ENCODE assay signal across 19 cellular contexts in genomic region chr3:51887620-51888019, GRCh38. TPM values are rescaled to one million over a fixed set of nuclear protein-coding genes. Genes with fewer than 3 reads are reported as not detected.
"Had no signal": no experiment of that assay in that cellular context is flagged by ENCODE, and none has a peak within 500 bp of the region (broad histone marks: within the 10 kb centered on the region; RNA-seq: fewer than 3 reads in every experiment).

No MANE protein-coding gene starts in this region.

- ATAC-seq: activated T-cell treated with anti-CD3 and anti-CD28 coated beads, Interleukin-2, amount 50 U/mL, for 72 hours; natural killer cell; stimulated activated effector memory CD8-positive, alpha-beta T cell treated with anti-CD3 and anti-CD28 coated beads, Interleukin-12 subunit alpha, Interleukin-12 subunit beta, amount 100 ng/mL, for 72 hours had no signal

- H3K4me1 Mint-ChIP-seq: activated B cell treated with CpG ODN at 0.5 μM for 24 hours, memory B cell had no signal

- H3K4me1 ChIP-seq: left ventricle myocardium inferior, tibial nerve, vagina had no signal

- H3K27me3 ChIP-seq: brain microvascular endothelial cell, tibial nerve, vagina had no signal

- H3K4me3 Mint-ChIP-seq: activated B cell treated with CpG ODN at 0.5 μM for 24 hours; activated CD4-positive, alpha-beta T cell treated with anti-CD3 and anti-CD28 coated beads, Interleukin-2, amount 10 ng/mL, durations not matched to agents 24 days and 14 days; activated naive CD8-positive, alpha-beta T cell; activated T-cell treated with anti-CD3 and anti-CD28 coated beads, Interleukin-2, amount 50 U/mL, for 72 hours; memory B cell; natural killer cell; stimulated activated effector memory CD8-positive, alpha-beta T cell treated with anti-CD3 and anti-CD28 coated beads, Interleukin-12 subunit alpha, Interleukin-12 subunit beta, amount 100 ng/mL, for 72 hours; T-helper 2 cell treated with Interferon-gamma antibody and Interleukin-4, amounts not matched to agents 5 μg/mL and 100 μg/mL, for 36 hours had no signal

- H3K27ac ChIP-seq: brain microvascular endothelial cell, left ventricle myocardium inferior, neutrophil, tibial nerve, vagina had no signal

- H3K27ac Mint-ChIP-seq: activated B cell treated with CpG ODN at 0.5 μM for 24 hours; activated CD4-positive, alpha-beta T cell treated with anti-CD3 and anti-CD28 coated beads, Interleukin-2, amount 10 ng/mL, durations not matched to agents 24 days and 14 days; activated naive CD8-positive, alpha-beta T cell; activated T-cell treated with anti-CD3 and anti-CD28 coated beads, Interleukin-2, amount 50 U/mL, for 72 hours; memory B cell; natural killer cell; stimulated activated effector memory CD8-positive, alpha-beta T cell treated with anti-CD3 and anti-CD28 coated beads, Interleukin-12 subunit alpha, Interleukin-12 subunit beta, amount 100 ng/mL, for 72 hours; T-helper 2 cell treated with Interferon-gamma antibody and Interleukin-4, amounts not matched to agents 5 μg/mL and 100 μg/mL, for 36 hours had no signal

- H3K9me3 ChIP-seq: left ventricle myocardium inferior, neutrophil, tibial nerve, vagina had no signal

- H3K9me3 Mint-ChIP-seq: activated B cell treated with CpG ODN at 0.5 μM for 24 hours; activated T-cell treated with anti-CD3 and anti-CD28 coated beads, Interleukin-2, amount 50 U/mL, for 72 hours; memory B cell; natural killer cell; stimulated activated effector memory CD8-positive, alpha-beta T cell treated with anti-CD3 and anti-CD28 coated beads, Interleukin-12 subunit alpha, Interleukin-12 subunit beta, amount 100 ng/mL, for 72 hours; T-helper 2 cell treated with Interferon-gamma antibody and Interleukin-4, amounts not matched to agents 5 μg/mL and 100 μg/mL, for 36 hours had no signal

- H3K36me3 ChIP-seq: brain microvascular endothelial cell, left ventricle myocardium inferior, neutrophil, tibial nerve, vagina had no signal

- H3K27me3 Mint-ChIP-seq: activated naive CD8-positive, alpha-beta T cell had no signal

- H3K4me3 ChIP-seq: left ventricle myocardium inferior, tibial nerve, vagina had no signal

- DNase-seq: activated B cell treated with CpG ODN at 0.5 μM for 24 hours; activated CD4-positive, alpha-beta T cell treated with anti-CD3 and anti-CD28 coated beads, Interleukin-2, amount 10 ng/mL, durations not matched to agents 24 days and 14 days; activated CD8-positive, alpha-beta memory T cell treated with anti-CD3 and anti-CD28 coated beads, Interleukin-2, amount 50 U/mL, for 48 hours; activated gamma-delta T cell; activated T-cell treated with anti-CD3 and anti-CD28 coated beads, Interleukin-2, amount 50 U/mL, for 72 hours; brain microvascular endothelial cell; islet precursor cell; left ventricle myocardium inferior; natural killer cell had no signal

- H3K36me3 Mint-ChIP-seq: activated naive CD8-positive, alpha-beta T cell; memory B cell; natural killer cell; stimulated activated effector memory CD8-positive, alpha-beta T cell treated with anti-CD3 and anti-CD28 coated beads, Interleukin-12 subunit alpha, Interleukin-12 subunit beta, amount 100 ng/mL, for 72 hours had no signal

RNA-seq across cellular contexts. Expression of gene IQCF5, which starts 12.2 kb away (rescaled TPM):
- total RNA-seq: activated B cell treated with CpG ODN at 0.5 μM for 24 hours; activated CD4-positive, alpha-beta T cell treated with anti-CD3 and anti-CD28 coated beads, Interleukin-2, amount 10 ng/mL, durations not matched to agents 24 days and 14 days; activated T-cell treated with anti-CD3 and anti-CD28 coated beads, Interleukin-2, amount 50 U/mL, for 72 hours; chondrocyte; dermis microvascular lymphatic vessel endothelial cell; epithelial cell of proximal tubule; left ventricle myocardium inferior; natural killer cell; tibial nerve; vagina had no signal

RNA-seq across cellular contexts. Expression of gene IQCF1, which starts 15.5 kb away (rescaled TPM):
- total RNA-seq: activated B cell treated with CpG ODN at 0.5 μM for 24 hours; activated CD4-positive, alpha-beta T cell treated with anti-CD3 and anti-CD28 coated beads, Interleukin-2, amount 10 ng/mL, durations not matched to agents 24 days and 14 days; activated T-cell treated with anti-CD3 and anti-CD28 coated beads, Interleukin-2, amount 50 U/mL, for 72 hours; chondrocyte; dermis microvascular lymphatic vessel endothelial cell; epithelial cell of proximal tubule; left ventricle myocardium inferior; natural killer cell; tibial nerve; vagina had no signal

RNA-seq across cellular contexts. Expression of gene IQCF2, which starts 26.2 kb away (rescaled TPM):
- total RNA-seq: activated B cell treated with CpG ODN at 0.5 μM for 24 hours; activated CD4-positive, alpha-beta T cell treated with anti-CD3 and anti-CD28 coated beads, Interleukin-2, amount 10 ng/mL, durations not matched to agents 24 days and 14 days; activated T-cell treated with anti-CD3 and anti-CD28 coated beads, Interleukin-2, amount 50 U/mL, for 72 hours; chondrocyte; dermis microvascular lymphatic vessel endothelial cell; epithelial cell of proximal tubule; left ventricle myocardium inferior; natural killer cell; tibial nerve; vagina had no signal
